In the genomic region with DNA sequence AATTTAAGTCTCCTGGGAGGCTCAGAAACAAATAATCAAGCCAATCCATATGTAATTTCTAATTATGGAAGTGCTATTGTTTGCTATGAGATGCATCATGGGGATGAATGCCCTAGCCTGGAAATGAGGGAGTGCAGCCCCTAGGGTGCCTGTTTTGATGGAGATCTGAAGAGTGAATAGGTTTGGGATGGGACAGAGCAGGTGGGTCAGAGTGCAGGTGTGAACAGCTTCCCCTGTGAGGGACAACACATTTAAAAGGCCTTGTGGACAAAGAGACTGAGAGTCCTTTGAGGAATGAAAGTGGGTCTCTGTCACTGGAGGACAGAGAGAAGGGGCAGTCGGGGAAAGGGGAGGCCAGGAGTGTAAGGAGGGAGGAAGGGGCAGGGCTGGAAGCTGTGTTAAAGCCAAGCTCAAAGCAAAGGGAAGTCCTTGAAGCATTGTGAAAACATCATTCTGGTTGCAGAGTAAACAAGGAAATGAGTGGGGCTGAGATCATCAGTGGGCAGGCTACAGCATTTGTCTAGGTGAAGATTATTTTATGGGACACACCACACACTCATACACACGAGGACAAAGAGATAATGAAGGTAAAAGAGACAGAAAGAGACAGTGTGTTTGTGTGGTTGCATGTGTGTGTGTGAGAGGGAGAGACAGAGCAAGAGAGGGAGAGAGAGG, we compare ENCODE assay signal across 10 cellular contexts.
DNase-seq lines count a peak whose midpoint lies in the region; ATAC-seq and TF ChIP-seq lines count a peak whose summit lies in the region.
"Had no signal": no experiment of that assay in that cellular context is flagged by ENCODE, and none has a peak within 500 bp of the region (broad histone marks: within the 10 kb centered on the region; RNA-seq: fewer than 3 reads in every experiment).

No MANE protein-coding gene starts in this region.

- no peak overlapping the region for H3K4me3 ChIP-seq in left lung

- DNase-seq in EL (peak; percentile 68), NCI-H2081 treated with DMSO at 0.1 percent for 48 hours (lab: John Stamatoyannopoulos, UW) (peak; percentile 50), astrocyte of the hippocampus (ENCODE audit: low read depth, low spot score) (peak; percentile 39), left lung (no peak), GOT3 (lab: John Stamatoyannopoulos, UW) (no peak), posterior cingulate gyrus (no peak)
- no peak for DNase-seq in stimulated activated naive CD4-positive, alpha-beta T cell (lab: John Stamatoyannopoulos, UW)
- DNase-seq in activated naive CD4-positive, alpha-beta T cell treated with Interleukin-2 at 50 U/mL for 16 hours: no peak
- DNase-seq: activated T-cell treated with anti-CD3 and anti-CD28 coated beads, Interleukin-2, amount 50 U/mL, for 1 hour; foreskin melanocyte had no signal

- TF ChIP-seq CTCF in left lung (IDR thresholded peaks at IDR 0.05): no peak

- no peaks in the 10 kb centered on the region for H3K27me3 ChIP-seq in left lung

- intact Hi-C loops in left lung (cut with DNase I) (no loop called here), posterior cingulate gyrus (cut with DNase I) (no loop called here)

- H3K9me3 ChIP-seq in left lung: no peaks in the 10 kb centered on the region

- peak; percentile 90 for ATAC-seq in left lung

- no peaks in the 10 kb centered on the region for H3K36me3 ChIP-seq in left lung

- H3K4me1 ChIP-seq in left lung: no peaks in the 10 kb centered on the region

- no peak overlapping the region for H3K27ac ChIP-seq in left lung

Comparison
In these comparisons a context has a peak if more than half of its experiments do, and no peak if none do; other contexts are left out.
1. DNase-seq: peak in EL (single experiment), NCI-H2081 treated with DMSO at 0.1 percent for 48 hours (single experiment) and astrocyte of the hippocampus (single experiment); none in left lung (0 of 2), GOT3 (single experiment), stimulated activated naive CD4-positive, alpha-beta T cell (0 of 6), posterior cingulate gyrus (0 of 10) and activated naive CD4-positive, alpha-beta T cell treated with Interleukin-2 at 50 U/mL for 16 hours (single experiment).